ENCODE assay signal across 9 cellular contexts in genomic region chr2:36461039-36461681, GRCh38.
DNase-seq lines count a peak whose midpoint lies in the region; ATAC-seq and TF ChIP-seq lines count a peak whose summit lies in the region.
"Had no signal": no experiment of that assay in that cellular context is flagged by ENCODE, and none has a peak within 500 bp of the region (broad histone marks: within the 10 kb centered on the region; RNA-seq: fewer than 3 reads in every experiment).

No MANE protein-coding gene starts in this region.

- H3K27me3 Mint-ChIP-seq in CD4-positive, alpha-beta T cell = no peaks in the 10 kb centered on the region
- no peaks in the 10 kb centered on the region for H3K27me3 Mint-ChIP-seq in stimulated activated naive B cell treated with anti-CD40 and anti-IgM and Interleukin-4, amounts not matched to agents 10 μg/mL and 1 μg/mL and 100 μg/mL, for 72 hours

- TF ChIP-seq CTCF in CD4-positive, alpha-beta T cell (IDR thresholded peaks at IDR 0.05) = no peak
- no peak for TF ChIP-seq CTCF in PC-9 (conservative IDR thresholded peaks at IDR 0.05)

- H3K4me1 ChIP-seq in PC-9 (replicated peaks; ENCODE audit: insufficient read depth) = peaks cover 37% of the 10 kb centered on the region

- H3K4me3 Mint-ChIP-seq in CD4-positive, alpha-beta T cell = no peak overlapping the region
- no peak overlapping the region for H3K4me3 Mint-ChIP-seq in stimulated activated naive B cell treated with anti-CD40 and anti-IgM and Interleukin-4, amounts not matched to agents 10 μg/mL and 1 μg/mL and 100 μg/mL, for 72 hours

- H3K4me1 Mint-ChIP-seq in CD4-positive, alpha-beta T cell (ENCODE audit: low read depth) = no peaks in the 10 kb centered on the region
- H3K4me1 Mint-ChIP-seq in stimulated activated naive B cell treated with anti-CD40 and anti-IgM and Interleukin-4, amounts not matched to agents 10 μg/mL and 1 μg/mL and 100 μg/mL, for 72 hours = peaks cover 10 to 16% of the 10 kb centered on the region in 2 donors

- H3K4me2 ChIP-seq in PC-9 = peak overlapping the region; percentile 53

- peak; percentile 52 for ATAC-seq in CD4-positive, alpha-beta T cell (ENCODE audit: poor library complexity)
- ATAC-seq in GM21576 (IDR thresholded peaks at IDR 0.05; ENCODE audit: unreplicated experiment) = peak; percentile 82
- ATAC-seq in stimulated activated naive B cell treated with anti-CD40 and anti-IgM and Interleukin-4, amounts not matched to agents 10 μg/mL and 1 μg/mL and 100 μg/mL, for 72 hours (replicated peaks) = peak; percentile 60 to 84

- no peaks in the 10 kb centered on the region for H3K9me2 ChIP-seq in PC-9 (ENCODE audit: insufficient read depth)

- POLR2A ChIA-PET in CD4-positive, alpha-beta T cell (lab: Charles Lee) = interaction anchor here (1.1 kb wide), 1 partner anchor 37 kb away, joined by 3 read pairs; no protein-coding TSS in a partner anchor
- POLR2A ChIA-PET in PC-9 (lab: Charles Lee; ENCODE audit: unreplicated experiment) = interaction anchor here (0.6 kb wide), 2 partner anchors 84 to 91 kb away, joined by 3 to 4 read pairs; no protein-coding TSS in a partner anchor

- peaks cover 20% of the 10 kb centered on the region for H3F3A ChIP-seq in PC-9 (ENCODE audit: insufficient read depth, low read depth)

- H3K9me3 ChIP-seq in CD4-positive, alpha-beta T cell (ENCODE audit: control insufficient read depth, low read length) = no peaks in the 10 kb centered on the region
- no peaks in the 10 kb centered on the region for H3K9me3 ChIP-seq in PC-9 (ENCODE audit: insufficient read depth, low read depth)

- CTCF ChIA-PET in CD4-positive, alpha-beta T cell (lab: Charles Lee) = no interaction called here
- CTCF ChIA-PET in PC-9 (lab: Charles Lee) = interaction anchor here (1.2 to 1.9 kb wide), 3 partner anchors 84 to 106 kb away, joined by 4 to 15 read pairs (median 6); partner anchors contain the start of gene CRIM1

- no peaks in the 10 kb centered on the region for H3K36me3 Mint-ChIP-seq in CD4-positive, alpha-beta T cell (ENCODE audit: low read depth)
- H3K36me3 Mint-ChIP-seq in stimulated activated naive B cell treated with anti-CD40 and anti-IgM and Interleukin-4, amounts not matched to agents 10 μg/mL and 1 μg/mL and 100 μg/mL, for 72 hours = peaks cover 3 to 6% of the 10 kb centered on the region in 2 donors

- peaks cover 22% of the 10 kb centered on the region for H3K79me2 ChIP-seq in PC-9 (ENCODE audit: low read depth)

- intact Hi-C loops in CD4-positive, alpha-beta T cell (cut with DNase I, micrococcal nuclease) = no loop called here
- intact Hi-C loops in PC-9 (cut with micrococcal nuclease; ENCODE audit: unreplicated experiment) = loop anchor here (1.0 to 10.0 kb wide), 5 partner anchors 25 to 204 kb away; partner anchors contain the start of gene CRIM1

- DNase-seq in CD4-positive, alpha-beta T cell = no peak
- DNase-seq in PC-9 (peak in 1 of 2 experiments; percentile 94), fibroblast of the conjunctiva (ENCODE audit: low read depth) (peak; percentile 57), ureter (ENCODE audit: low spot score) (no peak)
- DNase-seq in stimulated activated naive B cell treated with anti-CD40 and anti-IgM and Interleukin-4, amounts not matched to agents 10 μg/mL and 1 μg/mL and 100 μg/mL, for 72 hours = no peak
- DNase-seq in activated CD4-positive, alpha-beta T cell treated with anti-CD3 and anti-CD28 coated beads, Interleukin-2, amount 50 U/mL, for 1 hour = no peak
- no peak for DNase-seq in activated naive CD4-positive, alpha-beta T cell treated with Interleukin-2 at 50 U/mL for 16 hours

- H3K4me3 ChIP-seq in PC-9 = peak overlapping the region; percentile 5; the same call in 1 of the 2 replicates

- no peaks in the 10 kb centered on the region for H3K9me3 Mint-ChIP-seq in CD4-positive, alpha-beta T cell
- H3K9me3 Mint-ChIP-seq in stimulated activated naive B cell treated with anti-CD40 and anti-IgM and Interleukin-4, amounts not matched to agents 10 μg/mL and 1 μg/mL and 100 μg/mL, for 72 hours = no peaks in the 10 kb centered on the region

- H4K20me1 ChIP-seq in PC-9 (ENCODE audit: insufficient read depth) = no peaks in the 10 kb centered on the region

- no peak overlapping the region for H3K27ac Mint-ChIP-seq in CD4-positive, alpha-beta T cell
- no peak overlapping the region for H3K27ac Mint-ChIP-seq in stimulated activated naive B cell treated with anti-CD40 and anti-IgM and Interleukin-4, amounts not matched to agents 10 μg/mL and 1 μg/mL and 100 μg/mL, for 72 hours

- no peak overlapping the region for H3K27ac ChIP-seq in CD4-positive, alpha-beta T cell (ENCODE audit: low read depth, low read length)
- peak overlapping the region; percentile 79 for H3K27ac ChIP-seq in PC-9
- H3K27ac ChIP-seq: HL-60 had no signal

- no peak overlapping the region for H2AFZ ChIP-seq in PC-9

- peaks cover 13% of the 10 kb centered on the region for H3K36me3 ChIP-seq in PC-9 (ENCODE audit: low read depth)

- H3K27me3 ChIP-seq in CD4-positive, alpha-beta T cell (ENCODE audit: control insufficient read depth, insufficient read depth, low read length) = no peaks in the 10 kb centered on the region
- H3K27me3 ChIP-seq in PC-9 (ENCODE audit: insufficient read depth, low read depth) = no peaks in the 10 kb centered on the region

- no TSS peak for BruUV-seq in PC-9 (replicated peaks; lab: Mats Ljungman, UMichigan)
